In the genomic region with DNA sequence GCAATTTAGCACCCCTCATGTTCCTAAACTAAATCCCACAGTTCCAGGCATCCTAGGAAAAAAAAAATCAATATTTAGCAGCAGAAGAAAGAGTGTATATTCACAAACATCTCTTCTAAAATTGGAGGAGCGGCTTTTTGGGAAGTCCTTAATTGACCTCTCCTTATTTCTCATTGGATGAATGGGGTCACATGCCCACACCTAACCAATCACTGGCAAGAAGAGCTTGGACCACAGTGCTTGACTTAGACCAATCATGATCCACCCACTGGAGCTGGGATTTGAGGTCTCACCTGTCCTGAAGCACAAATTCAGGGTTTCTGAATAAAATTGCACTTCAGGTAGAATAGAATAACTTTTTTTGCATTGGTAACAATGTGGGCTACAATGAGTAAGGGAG, we compare ENCODE assay signal across 15 cellular contexts.
DNase-seq lines count a peak whose midpoint lies in the region; ATAC-seq and TF ChIP-seq lines count a peak whose summit lies in the region.
"Had no signal": no experiment of that assay in that cellular context is flagged by ENCODE, and none has a peak within 500 bp of the region (broad histone marks: within the 10 kb centered on the region; RNA-seq: fewer than 3 reads in every experiment).

No MANE protein-coding gene starts in this region.

- no peak for TF ChIP-seq CTCF in OCI-LY3 (IDR thresholded peaks at IDR 0.05; ENCODE audit: low read depth, low read length)

- H3K36me3 Mint-ChIP-seq in stimulated activated naive CD8-positive, alpha-beta T cell treated with anti-CD3 and anti-CD28 coated beads, Interleukin-15, Interleukin-2, amounts not matched to agents 100 ng/mL and 50 ng/mL, for 24 hours (ENCODE audit: low read depth) = peaks cover 83% of the 10 kb centered on the region
- peaks cover 70% of the 10 kb centered on the region for H3K36me3 Mint-ChIP-seq in central memory CD8-positive, alpha-beta T cell (ENCODE audit: insufficient read depth)

- H3K27me3 ChIP-seq in OCI-LY3 (ENCODE audit: low read depth, low read length) = no peaks in the 10 kb centered on the region
- H3K27me3 ChIP-seq: hepatocyte, right atrium auricular region had no signal

- no peak for ATAC-seq in stimulated activated naive CD8-positive, alpha-beta T cell treated with anti-CD3 and anti-CD28 coated beads, Interleukin-15, Interleukin-2, amounts not matched to agents 100 U/mL and 50 U/mL, for 24 hours
- ATAC-seq in central memory CD8-positive, alpha-beta T cell (replicated peaks; ENCODE audit: extremely low read depth, poor library complexity, severe bottlenecking) = no peak
- ATAC-seq in GM18502 (IDR thresholded peaks at IDR 0.05; ENCODE audit: poor library complexity, unreplicated experiment) = no peak
- no peak for ATAC-seq in HG03378 (IDR thresholded peaks at IDR 0.05; ENCODE audit: unreplicated experiment)

- peaks cover 98% of the 10 kb centered on the region for H3K4me1 ChIP-seq in OCI-LY3 (ENCODE audit: low read length)

- peaks cover 100% of the 10 kb centered on the region for H4K20me1 ChIP-seq in OCI-LY3 (ENCODE audit: insufficient read depth, low read length)

- H3K4me1 Mint-ChIP-seq in stimulated activated naive CD8-positive, alpha-beta T cell treated with anti-CD3 and anti-CD28 coated beads, Interleukin-15, Interleukin-2, amounts not matched to agents 100 ng/mL and 50 ng/mL, for 24 hours (ENCODE audit: low read depth) = peaks cover 100% of the 10 kb centered on the region
- H3K4me1 Mint-ChIP-seq in central memory CD8-positive, alpha-beta T cell = peaks cover 97% of the 10 kb centered on the region

- DNase-seq in stimulated activated naive CD8-positive, alpha-beta T cell treated with anti-CD3 and anti-CD28 coated beads, Interleukin-15, Interleukin-2, amounts not matched to agents 100 U/mL and 50 U/mL, for 24 hours = no peak
- no peak for DNase-seq in central memory CD8-positive, alpha-beta T cell (ENCODE audit: low spot score in 2 of 2)
- DNase-seq in GOT3 (lab: John Stamatoyannopoulos, UW) = no peak
- DNase-seq: activated CD8-positive, alpha-beta memory T cell treated with anti-CD3 and anti-CD28 coated beads, Interleukin-2, amount 50 U/mL, for 48 hours; amygdala; NCI-H1092 treated with DMSO at 0.1 percent for 48 hours; WERI-Rb-1 had no signal

- no peaks in the 10 kb centered on the region for H3K9me3 Mint-ChIP-seq in stimulated activated naive CD8-positive, alpha-beta T cell treated with anti-CD3 and anti-CD28 coated beads, Interleukin-15, Interleukin-2, amounts not matched to agents 100 ng/mL and 50 ng/mL, for 24 hours
- H3K9me3 Mint-ChIP-seq in central memory CD8-positive, alpha-beta T cell = no peaks in the 10 kb centered on the region

- no peak overlapping the region for H3K9ac ChIP-seq in OCI-LY3 (ENCODE audit: low read length)
- H3K9ac ChIP-seq: KMS-11 had no signal

- no peaks in the 10 kb centered on the region for H3K9me3 ChIP-seq in OCI-LY3 (ENCODE audit: insufficient read depth, low read length)
- H3K9me3 ChIP-seq: right atrium auricular region had no signal

- H3K27me3 Mint-ChIP-seq in stimulated activated naive CD8-positive, alpha-beta T cell treated with anti-CD3 and anti-CD28 coated beads, Interleukin-15, Interleukin-2, amounts not matched to agents 100 ng/mL and 50 ng/mL, for 24 hours = no peaks in the 10 kb centered on the region
- H3K27me3 Mint-ChIP-seq in central memory CD8-positive, alpha-beta T cell = no peaks in the 10 kb centered on the region

- H3K4me2 ChIP-seq in OCI-LY3 (ENCODE audit: low read length) = peak overlapping the region; percentile 26; the same call in 1 of the 2 replicates
- H3K4me2 ChIP-seq: hepatocyte, KMS-11 had no signal

- H3K79me2 ChIP-seq in OCI-LY3 (ENCODE audit: low read length) = peaks cover 100% of the 10 kb centered on the region
- H3K79me2 ChIP-seq: hepatocyte had no signal

- no peak overlapping the region for H3K4me3 ChIP-seq in OCI-LY3 (ENCODE audit: low read length)
- H3K4me3 ChIP-seq: hepatocyte, right atrium auricular region had no signal

- 0 out of 2 replicates have a peak overlapping the region, but pooled peaks have one; percentile 17 for H3K27ac ChIP-seq in OCI-LY3 (ENCODE audit: low read length)
- H3K27ac ChIP-seq: hepatocyte, HL-60, KMS-11, right atrium auricular region, WERI-Rb-1 had no signal

- peak overlapping the region; percentile 46 for H3K27ac Mint-ChIP-seq in stimulated activated naive CD8-positive, alpha-beta T cell treated with anti-CD3 and anti-CD28 coated beads, Interleukin-15, Interleukin-2, amounts not matched to agents 100 ng/mL and 50 ng/mL, for 24 hours
- H3K27ac Mint-ChIP-seq in central memory CD8-positive, alpha-beta T cell (ENCODE audit: low read depth) = peak overlapping the region; percentile 68

- peaks cover 89% of the 10 kb centered on the region for H3K36me3 ChIP-seq in OCI-LY3 (replicated peaks; ENCODE audit: low read depth, low read length)
- H3K36me3 ChIP-seq: right atrium auricular region, WERI-Rb-1 had no signal

- no peak overlapping the region for H2AFZ ChIP-seq in OCI-LY3 (ENCODE audit: low read depth, low read length)
- H2AFZ ChIP-seq: hepatocyte had no signal

- peak overlapping the region; percentile 10 for H3K4me3 Mint-ChIP-seq in stimulated activated naive CD8-positive, alpha-beta T cell treated with anti-CD3 and anti-CD28 coated beads, Interleukin-15, Interleukin-2, amounts not matched to agents 100 ng/mL and 50 ng/mL, for 24 hours
- peak overlapping the region; percentile 40 for H3K4me3 Mint-ChIP-seq in central memory CD8-positive, alpha-beta T cell
